Comparison of ENCODE assay signal across 8 cellular contexts in the genomic region with DNA sequence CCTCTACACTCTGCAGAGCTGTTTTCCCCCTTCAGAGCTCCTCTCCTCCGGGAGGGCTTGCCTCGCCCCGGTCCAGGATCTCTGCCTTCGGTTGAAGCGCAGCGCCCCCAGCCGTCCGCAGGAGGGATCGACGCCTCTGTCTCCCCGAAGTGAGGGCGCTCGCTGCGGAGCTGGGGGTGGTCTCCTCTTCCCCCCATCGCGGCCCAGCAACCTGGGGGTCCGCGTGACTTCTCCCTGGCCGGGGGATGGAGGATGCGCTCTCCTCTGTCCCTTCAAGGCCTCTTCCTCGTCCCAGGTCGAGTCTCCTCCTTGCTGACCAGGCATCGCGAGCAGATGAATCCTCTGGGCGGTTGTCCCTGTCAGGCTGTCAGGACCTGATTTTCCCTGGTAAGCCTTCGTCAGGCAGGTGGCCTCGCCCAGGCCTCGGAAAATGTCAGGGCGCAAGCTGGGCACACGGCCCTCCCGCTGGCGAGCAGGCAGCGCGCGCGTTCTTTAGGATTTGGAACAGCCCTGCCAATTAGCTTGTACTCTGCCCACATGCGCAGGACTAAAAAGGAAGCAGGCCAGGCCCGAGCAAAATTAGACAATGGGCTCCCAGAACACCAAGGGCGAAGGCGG.
DNase-seq lines count a peak whose midpoint lies in the region; TF ChIP-seq lines count a peak whose summit lies in the region.

No MANE protein-coding gene starts in this region.

- H3K79me2 ChIP-seq in SU-DHL-6 (ENCODE audit: insufficient read depth, low read length) = no peaks in the 10 kb centered on the region

- H3K4me2 ChIP-seq in SU-DHL-6 (ENCODE audit: low read depth, low read length, poor library complexity, severe bottlenecking) = no peak overlapping the region

- no peak overlapping the region for H3K9ac ChIP-seq in SU-DHL-6 (ENCODE audit: low read length)

- TF ChIP-seq CTCF in SU-DHL-6 (IDR thresholded peaks at IDR 0.05; ENCODE audit: insufficient read depth, low read length, poor library complexity, severe bottlenecking) = peak; percentile 46
- peak; percentile 95 for TF ChIP-seq CTCF in kidney epithelial cell (IDR thresholded peaks at IDR 0.05; ENCODE audit: insufficient read depth, low read length, poor library complexity, severe bottlenecking)
- peak; percentile 54 to 86 (median 79) for TF ChIP-seq CTCF in spleen (IDR thresholded peaks at IDR 0.05 in 8 of 11, conservative IDR thresholded peaks at IDR 0.05 in 3 of 11)

- 17 to 44% (median 25%) methylated on average over 19 to 40 of the region's 40 CpGs for WGBS in spleen, 5 donors

- peaks cover 0 to 15% (median 10%) of the 10 kb centered on the region in 6 donors for H3K4me1 ChIP-seq in spleen

- no peaks in the 10 kb centered on the region for H3F3A ChIP-seq in SU-DHL-6 (ENCODE audit: insufficient read depth)

- H3K4me3 ChIP-seq in SU-DHL-6 (ENCODE audit: insufficient read depth, low read length, poor library complexity, severe bottlenecking) (no peak overlapping the region), kidney epithelial cell (ENCODE audit: low read depth, low read length) (peak overlapping the region; percentile 25), spleen (peak overlapping the region in 4 of 8 donors; percentile 1 to 53 (median 22))

- TF ChIP-seq POLR2A in spleen (IDR thresholded peaks at IDR 0.05) = no peak

- H2AFZ ChIP-seq in SU-DHL-6 (ENCODE audit: low read depth, low read length, severe bottlenecking) = no peak overlapping the region

- intact Hi-C loops in spleen (cut with DNase I; ENCODE audit: low total_unique reads) = loop anchor here (10.0 kb wide), 1 partner anchor 589 kb away; no protein-coding TSS in a partner anchor

- H3K27ac ChIP-seq in SU-DHL-6 (ENCODE audit: low read depth, low read length) (no peak overlapping the region), cingulate gyrus (ENCODE audit: low read depth, low read length) (peak overlapping the region; percentile 65), spleen (no peak overlapping the region)

- H3K9me3 ChIP-seq in SU-DHL-6 (ENCODE audit: insufficient read depth, low read length) (no peaks in the 10 kb centered on the region), spleen (no peaks in the 10 kb centered on the region)

- peak; percentile 71 for DNase-seq in activated effector memory CD4-positive, alpha-beta T cell treated with anti-CD3 and anti-CD28 coated beads, Interleukin-2, amount 50 U/mL, for 16 hours
- DNase-seq in activated effector memory CD4-positive, alpha-beta T cell treated with Interleukin-2 at 50 U/mL for 16 hours = no peak
- DNase-seq in HPDE6-E6E7 (ENCODE audit: extremely low spot score) (peak; percentile 43), kidney epithelial cell (ENCODE audit: low read depth) (no peak), spleen (peak; percentile 86), DMS 273 treated with DMSO at 0.1 percent for 48 hours (lab: John Stamatoyannopoulos, UW) (no peak)

- H4K20me1 ChIP-seq in SU-DHL-6 (ENCODE audit: low read depth, low read length) = no peaks in the 10 kb centered on the region

- H3K27me3 ChIP-seq in SU-DHL-6 (ENCODE audit: low read length) (no peaks in the 10 kb centered on the region), kidney epithelial cell (ENCODE audit: control insufficient read depth, insufficient read depth, low read length) (no peaks in the 10 kb centered on the region), spleen (replicated peaks in 1 of 7) (peaks cover 0 to 20% (median 0%) of the 10 kb centered on the region in 7 donors)

- no peaks in the 10 kb centered on the region for H3K36me3 ChIP-seq in SU-DHL-6 (ENCODE audit: low read length)
- no peaks in the 10 kb centered on the region for H3K36me3 ChIP-seq in kidney epithelial cell (ENCODE audit: control insufficient read depth, insufficient read depth, low read length)
- H3K36me3 ChIP-seq in spleen = no peaks in the 10 kb centered on the region

- H3K9me2 ChIP-seq in SU-DHL-6 (replicated peaks; ENCODE audit: insufficient read depth, low read length) = no peaks in the 10 kb centered on the region

Comparison
In these comparisons a context has a peak if more than half of its experiments do, and no peak if none do; other contexts are left out.
1. DNase-seq: peak in activated effector memory CD4-positive, alpha-beta T cell treated with anti-CD3 and anti-CD28 coated beads, Interleukin-2, amount 50 U/mL, for 16 hours (single experiment), HPDE6-E6E7 (single experiment) and spleen (single experiment); none in activated effector memory CD4-positive, alpha-beta T cell treated with Interleukin-2 at 50 U/mL for 16 hours (single experiment), kidney epithelial cell (single experiment) and DMS 273 treated with DMSO at 0.1 percent for 48 hours (single experiment).
2. Peak in every context shown above with its lines, with median percentiles within 50 percentile points of each other: CTCF ChIP-seq.